ENCODE assay signal across 14 cellular contexts in the genomic region with DNA sequence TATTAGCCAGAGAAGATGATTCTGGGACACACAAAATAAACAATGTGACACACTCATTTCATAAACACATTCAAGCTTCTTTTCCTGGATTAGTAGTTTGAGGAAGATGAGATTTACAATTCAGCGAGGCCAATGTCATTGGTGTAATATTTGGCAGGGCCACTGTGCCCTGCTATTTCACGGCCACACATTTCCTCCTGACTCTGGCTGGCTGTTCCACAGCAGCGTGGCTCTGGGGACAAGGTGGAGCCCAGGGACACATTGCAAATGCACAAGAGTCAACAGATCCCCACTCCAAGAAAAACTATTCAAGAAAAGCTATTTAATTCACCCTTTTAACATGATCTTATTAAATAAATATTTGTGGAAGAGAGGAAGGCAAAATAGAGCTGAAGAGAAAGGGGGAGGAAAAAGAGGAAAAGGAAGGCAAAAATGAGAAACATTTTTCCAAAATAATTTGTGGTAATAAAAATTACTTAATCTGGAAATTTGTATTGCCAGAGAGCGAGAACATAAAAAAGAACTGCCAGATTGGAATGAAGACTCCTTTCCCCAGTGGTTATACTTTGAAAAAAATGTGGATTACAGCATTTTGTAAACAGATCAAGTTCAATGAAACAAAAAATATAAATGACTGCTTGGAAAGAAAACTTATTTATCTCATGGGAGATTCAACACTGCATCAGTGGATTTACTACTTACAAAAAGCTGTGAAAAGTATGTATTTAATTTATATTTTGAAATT. TPM values are rescaled to one million over a fixed set of nuclear protein-coding genes. Genes with fewer than 3 reads are reported as not detected.
"Had no signal": no experiment of that assay in that cellular context is flagged by ENCODE, and none has a peak within 500 bp of the region (broad histone marks: within the 10 kb centered on the region; RNA-seq: fewer than 3 reads in every experiment).

No MANE protein-coding gene starts in this region.

- ATAC-seq: activated T-cell treated with anti-CD3 and anti-CD28 coated beads, Interleukin-2, amount 50 U/mL, for 4 hours; esophagus mucosa; pancreas; stimulated activated naive B cell treated with anti-CD40 and anti-IgM and Interleukin-4, amounts not matched to agents 10 μg/mL and 1 μg/mL and 100 μg/mL, for 72 hours had no signal

- H3K4me1 ChIP-seq: pancreas had no signal

- DNase-seq: activated CD4-positive, alpha-beta T cell treated with anti-CD3 and anti-CD28 coated beads, Interleukin-2, amount 50 U/mL, for 48 hours; activated CD4-positive, CD25-positive, alpha-beta regulatory T cell treated with anti-CD3 and anti-CD28 coated beads, Interleukin-2, amount 50 U/mL, for 72 hours; activated effector memory CD4-positive, alpha-beta T cell treated with anti-CD3 and anti-CD28 coated beads, Interleukin-2, amount 50 U/mL, for 16 hours; activated T-cell treated with anti-CD3 and anti-CD28 coated beads, Interleukin-2, amount 50 U/mL, for 4 hours; dermis blood vessel endothelial cell; endodermal cell; head of caudate nucleus; pancreas; retina; stimulated activated CD4-positive, alpha-beta T cell treated with anti-CD3 and anti-CD28 coated beads, Interleukin-1b, Interleukin-23, amount 100 ng/mL, for 48 hours; stimulated activated naive B cell treated with anti-CD40 and anti-IgM and Interleukin-4, amounts not matched to agents 10 μg/mL and 1 μg/mL and 100 μg/mL, for 72 hours; substantia nigra had no signal

- H3K9me3 ChIP-seq: pancreas had no signal

- H3K27me3 ChIP-seq: pancreas had no signal

- H3K4me3 ChIP-seq: pancreas had no signal

- H3K27ac ChIP-seq: pancreas had no signal

- H3K36me3 ChIP-seq: pancreas had no signal

RNA-seq across cellular contexts. Expression of a gene that starts 27.1 kb away (rescaled TPM):
- total RNA-seq: activated T-cell treated with anti-CD3 and anti-CD28 coated beads, Interleukin-2, amount 50 U/mL, for 4 hours; dermis blood vessel endothelial cell; esophagus mucosa; pancreas had no signal
- polyA plus RNA-seq: liver, pancreas had no signal
